ENCODE assay signal across 1 cellular context in genomic region chr17:77723909-77724875, GRCh38.
TF ChIP-seq lines count a peak whose summit lies in the region.

No MANE protein-coding gene starts in this region.

TF ChIP-seq in HEK293, 187 proteins besides CTCF, POLR2A, EP300 and RAD21:
- TF ChIP-seq PRDM10 (tag by site-specific recombination; IDR thresholded peaks at IDR 0.05) (peak; percentile 85), OVOL3 (tag by site-specific recombination; IDR thresholded peaks at IDR 0.05) (no peak), ZBTB26 (tag by site-specific recombination; optimal IDR thresholded peaks at IDR 0.05) (no peak)
